In genomic region chr11:5249807-5250396, GRCh38 we compare ENCODE assay signal across 11 cellular contexts. TPM values are rescaled to one million over a fixed set of nuclear protein-coding genes. Genes with fewer than 3 reads are reported as not detected.
"Had no signal": no experiment of that assay in that cellular context is flagged by ENCODE, and none has a peak within 500 bp of the region (broad histone marks: within the 10 kb centered on the region; RNA-seq: fewer than 3 reads in every experiment).

TSS of gene HBG1 (minus strand) at chr11:5249857. CDS start at chr11:5249804, 53 bp downstream.

RNA-seq across cellular contexts. Expression of gene HBG1, which starts in this region (rescaled TPM):
- total RNA-seq: activated B cell treated with CpG ODN at 0.5 μM for 24 hours; activated CD8-positive, alpha-beta T cell treated with anti-CD3 and anti-CD28 coated beads for 36 hours; activated T-helper 17 cell treated with anti-CD3 and anti-CD28 coated beads, Interleukin-2, amount 50 U/mL, for 72 hours; aorta; body of pancreas; cardiac muscle cell; dermis blood vessel endothelial cell; esophagus squamous epithelium; gastroesophageal sphincter; glomerular endothelial cell; T-helper 17 cell had no signal
